In the genomic region with DNA sequence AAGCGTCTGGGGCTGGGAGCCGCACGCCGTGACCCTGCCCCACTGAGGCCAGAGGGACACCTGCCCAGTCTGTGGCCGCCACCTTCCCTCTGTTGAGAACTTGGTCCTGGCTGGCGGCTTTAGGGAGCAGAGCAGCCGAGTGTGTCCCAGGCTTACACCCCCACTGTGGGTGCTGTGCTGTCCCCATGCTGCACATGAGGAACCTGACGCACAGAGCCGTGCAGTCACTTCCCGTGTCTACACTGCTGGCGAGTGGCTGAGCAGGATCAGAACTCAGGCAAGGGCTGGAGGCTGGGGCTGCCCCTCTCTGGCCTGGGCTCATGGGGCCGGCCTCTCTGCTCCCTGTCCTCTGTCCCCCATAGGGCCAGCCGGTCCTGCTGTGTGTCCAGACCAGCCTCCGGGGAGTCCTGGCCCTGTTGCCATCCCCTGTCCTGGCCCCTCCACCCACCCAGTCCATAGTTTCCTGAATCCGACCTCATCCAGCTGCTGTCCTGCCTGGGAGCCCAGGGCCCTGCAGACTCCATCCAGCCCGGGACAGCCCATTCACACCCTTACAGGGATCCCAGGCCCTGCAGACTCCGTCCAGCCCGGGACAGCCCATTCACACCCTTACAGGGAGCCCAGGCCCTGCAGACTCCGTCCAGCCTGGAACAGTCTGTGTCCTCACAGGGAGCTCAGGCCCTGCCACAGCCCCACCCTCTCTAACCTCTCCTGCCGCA, we compare ENCODE assay signal across 1 cellular context.
TF ChIP-seq lines count a peak whose summit lies in the region.

No MANE protein-coding gene starts in this region.

TF ChIP-seq in HepG2, 621 proteins besides CTCF, POLR2A, EP300 and RAD21:
- TF ChIP-seq ZFYVE20 (CRISPR knock-in tag; IDR thresholded peaks at IDR 0.05; ENCODE audit: borderline replicate concordance, low read depth) (no peak), AGO2 (optimal IDR thresholded peaks at IDR 0.05; ENCODE audit: low read depth, low read length) (peak; percentile 9)
